In the genomic region with DNA sequence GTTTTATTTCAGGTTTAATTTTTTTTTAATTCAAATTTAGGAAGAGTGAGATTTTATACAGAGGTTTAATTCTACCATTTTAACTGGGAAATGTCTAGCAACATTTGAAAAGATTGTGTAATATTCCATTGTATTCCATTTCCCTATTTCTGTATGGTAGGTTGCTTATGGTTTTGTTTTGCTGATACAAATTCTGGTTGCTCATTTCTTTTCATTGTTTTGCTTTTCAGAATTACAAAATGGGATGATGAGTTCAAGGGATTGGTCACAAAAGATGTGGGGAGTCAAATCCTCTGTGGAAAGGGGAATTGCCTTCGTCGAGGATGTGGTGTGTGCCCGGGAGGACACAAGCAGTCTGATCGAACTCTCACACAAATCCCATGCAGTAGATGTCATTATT, we compare ENCODE assay signal across 24 cellular contexts. TPM values are rescaled to one million over a fixed set of nuclear protein-coding genes. Genes with fewer than 3 reads are reported as not detected.
DNase-seq lines count a peak whose midpoint lies in the region; ATAC-seq, FAIRE-seq and TF ChIP-seq lines count a peak whose summit lies in the region.
"Had no signal": no experiment of that assay in that cellular context is flagged by ENCODE, and none has a peak within 500 bp of the region (broad histone marks: within the 10 kb centered on the region; RNA-seq: fewer than 3 reads in every experiment).

No MANE protein-coding gene starts in this region.

- H3K79me2 ChIP-seq in PC-9 (ENCODE audit: low read depth): peaks cover 65% of the 10 kb centered on the region
- H3K79me2 ChIP-seq in HepG2 (ENCODE audit: insufficient read depth, low read length): no peaks in the 10 kb centered on the region

- no peak overlapping the region for H3K56ac ChIP-seq in IMR-90 (ENCODE audit: extremely low read depth, insufficient read depth, low read length)

- peaks cover 15% of the 10 kb centered on the region for H3F3A ChIP-seq in PC-9 (ENCODE audit: insufficient read depth, low read depth)

- H3K4ac ChIP-seq in IMR-90 (ENCODE audit: low read depth, low read length): no peak overlapping the region

- H3K36me3 Mint-ChIP-seq in T-helper 17 cell (ENCODE audit: low read depth): no peaks in the 10 kb centered on the region

- no peak overlapping the region for H4K5ac ChIP-seq in IMR-90 (ENCODE audit: low read depth, low read length)

- dilution Hi-C loops in IMR-90 (cut with HindIII; ENCODE audit: low sequenced_read_pairs, unreplicated experiment): no loop called here

- TF ChIP-seq POLR2A in IMR-90 (IDR thresholded peaks at IDR 0.05; ENCODE audit: low read depth, low read length): no peak
- no peak for TF ChIP-seq POLR2A in esophagus squamous epithelium (IDR thresholded peaks at IDR 0.05)
- TF ChIP-seq POLR2A in thyroid gland (IDR thresholded peaks at IDR 0.05): no peak
- TF ChIP-seq POLR2A in HepG2 (IDR thresholded peaks at IDR 0.05; ENCODE audit: insufficient read depth in 1 of 2, low read depth in 2 of 2, low read length in 2 of 2): no peak

- no peak overlapping the region for H2AFZ ChIP-seq in IMR-90 (replicated peaks; ENCODE audit: low read length, poor library complexity)
- no peak overlapping the region for H2AFZ ChIP-seq in PC-9
- H2AFZ ChIP-seq in HepG2 (ENCODE audit: low read length): no peak overlapping the region
- H2AFZ ChIP-seq: GM23248 had no signal

- TF ChIP-seq RAD21 in IMR-90 (IDR thresholded peaks at IDR 0.05; ENCODE audit: low read length) (no peak), HepG2 (CRISPR knock-in tag; IDR thresholded peaks at IDR 0.05) (no peak)

- no peaks in the 10 kb centered on the region for H3K36me3 ChIP-seq in IMR-90 (ENCODE audit: control insufficient read depth, insufficient read depth, low read length)
- H3K36me3 ChIP-seq in esophagus squamous epithelium: peaks cover 0 to 13% (median 0%) of the 10 kb centered on the region in 3 donors
- H3K36me3 ChIP-seq in thyroid gland: no peaks in the 10 kb centered on the region
- no peaks in the 10 kb centered on the region for H3K36me3 ChIP-seq in PC-9 (ENCODE audit: low read depth)
- H3K36me3 ChIP-seq in HepG2 (replicated peaks in 1 of 2; ENCODE audit: control insufficient read depth in 1 of 2, insufficient read depth in 2 of 2, low read length in 2 of 2): no peaks in the 10 kb centered on the region

- H3K9ac ChIP-seq in IMR-90 (ENCODE audit: low read depth, low read length) (no peak overlapping the region), HepG2 (ENCODE audit: insufficient read depth, low read depth, low read length) (no peak overlapping the region)
- H3K9ac ChIP-seq: GM23248 had no signal

- H3K18ac ChIP-seq in IMR-90 (ENCODE audit: low read depth, low read length): no peak overlapping the region

- H3K4me3 ChIP-seq in IMR-90 (ENCODE audit: insufficient read depth, low read depth, low read length) (no peak overlapping the region), esophagus squamous epithelium (peak overlapping the region in 1 of 4 donors; percentile 15), thyroid gland (replicated peaks in 1 of 3) (no peak overlapping the region), PC-9 (no peak overlapping the region), HepG2 (replicated peaks in 1 of 3; ENCODE audit: insufficient read depth in 1 of 3, low read depth in 2 of 3, low read length in 3 of 3) (no peak overlapping the region)
- H3K4me3 ChIP-seq: GM12878, GM23248 had no signal

- TF ChIP-seq EP300 in HepG2 (IDR thresholded peaks at IDR 0.05; ENCODE audit: low read depth in 2 of 2, low read length in 2 of 2) (no peak), HepG2 (CRISPR knock-in tag; IDR thresholded peaks at IDR 0.05; ENCODE audit: borderline replicate concordance) (no peak)

- H4K20me1 ChIP-seq in IMR-90 (ENCODE audit: insufficient read depth, low read length): no peaks in the 10 kb centered on the region
- H4K20me1 ChIP-seq in PC-9 (ENCODE audit: insufficient read depth): no peaks in the 10 kb centered on the region
- no peaks in the 10 kb centered on the region for H4K20me1 ChIP-seq in HepG2 (ENCODE audit: insufficient read depth, low read length)

- H3K9me1 ChIP-seq in IMR-90 (ENCODE audit: insufficient read depth, low read length): peaks cover 3% of the 10 kb centered on the region; the same call in 1 of the 2 replicates

- no peak overlapping the region for H2BK5ac ChIP-seq in IMR-90 (ENCODE audit: low read depth, low read length, poor library complexity, severe bottlenecking)

- DNase-seq in IMR-90 (no peak), T-helper 17 cell (no peak), esophagus squamous epithelium (lab: John Stamatoyannopoulos, UW) (no peak), thyroid gland (no peak), DMS53 (lab: John Stamatoyannopoulos, UW) (no peak), PC-9 (no peak), HepG2 (ENCODE audit: low spot score) (no peak), posterior vena cava (ENCODE audit: low spot score) (no peak)
- DNase-seq: CD4-positive, CD25-positive, alpha-beta regulatory T cell; COR-L47; DMS79 treated with DMSO at 0.1 percent for 48 hours; GM23248; H9; HFFc6; KBM-7; NCI-H1417; NCI-H187; NCI-H446; NCI-H526; OCI-M1; SHP77 had no signal

- H2AK5ac ChIP-seq in IMR-90 (ENCODE audit: low read depth, low read length): no peak overlapping the region

- no CpG with 5 or more reads among the region's 4 CpGs for WGBS in IMR-90 (ENCODE audit: extremely low coverage in 2 of 2, insufficient read length in 1 of 2), 2 experiments
- 56 to 60% methylated on average over 4 of the region's 4 CpGs for WGBS in esophagus squamous epithelium, 2 donors
- WGBS in thyroid gland, 2 donors: 93 to 94% methylated on average over 4 of the region's 4 CpGs
- 46% methylated on average over 4 of the region's 4 CpGs for WGBS in HepG2 (ENCODE audit: low lambda C conversion rate)

- no peak overlapping the region for H4K8ac ChIP-seq in IMR-90 (ENCODE audit: low read depth in 2 of 2, low read length in 2 of 2)

- H3K9me2 ChIP-seq in PC-9 (ENCODE audit: insufficient read depth): no peaks in the 10 kb centered on the region

- intact Hi-C loops in IMR-90 (cut with micrococcal nuclease) (no loop called here), esophagus squamous epithelium (cut with DNase I) (no loop called here), thyroid gland (cut with DNase I) (no loop called here), PC-9 (cut with micrococcal nuclease; ENCODE audit: unreplicated experiment) (no loop called here), HepG2 (cut with micrococcal nuclease; ENCODE audit: unreplicated experiment) (no loop called here), posterior vena cava (cut with DNase I) (loop anchor here in 1 of 2 donors (2.0 kb wide), 1 partner anchor 45 kb away; no protein-coding TSS in a partner anchor)

- H3K23ac ChIP-seq in IMR-90 (ENCODE audit: low read depth, low read length): no peak overlapping the region

- BruUV-seq in IMR-90 (replicated peaks; lab: Mats Ljungman, UMichigan): no TSS peak
- BruUV-seq in PC-9 (replicated peaks; lab: Mats Ljungman, UMichigan): no TSS peak
- BruUV-seq in HepG2 (replicated peaks; lab: Mats Ljungman, UMichigan): no TSS peak

- no peaks in the 10 kb centered on the region for H3K27me3 Mint-ChIP-seq in T-helper 17 cell
- H3K27me3 Mint-ChIP-seq: CD4-positive, CD25-positive, alpha-beta regulatory T cell had no signal

- no peak overlapping the region for H2BK120ac ChIP-seq in IMR-90 (ENCODE audit: low read depth, low read length)

- in situ Hi-C loops in IMR-90 (cut with MboI; ENCODE audit: low sequenced_read_pairs): no loop called here
- in situ Hi-C loops in HepG2 (cut with HindIII; ENCODE audit: extremely low pct_ligation_motif_present, low pct_unique_long_range_greater_than_20kb): no loop called here

- TF ChIP-seq CTCF in IMR-90 (conservative IDR thresholded peaks at IDR 0.05; ENCODE audit: low read depth, low read length) (no peak), esophagus squamous epithelium (IDR thresholded peaks at IDR 0.05) (no peak), thyroid gland (IDR thresholded peaks at IDR 0.05) (no peak), PC-9 (conservative IDR thresholded peaks at IDR 0.05) (no peak), HepG2 (CRISPR knock-in tag; IDR thresholded peaks at IDR 0.05) (no peak)

- H3K27me3 ChIP-seq in IMR-90 (ENCODE audit: control insufficient read depth, insufficient read depth, low read length) (no peaks in the 10 kb centered on the region), esophagus squamous epithelium (no peaks in the 10 kb centered on the region), thyroid gland (no peaks in the 10 kb centered on the region), PC-9 (ENCODE audit: insufficient read depth, low read depth) (no peaks in the 10 kb centered on the region), HepG2 (ENCODE audit: control insufficient read depth in 1 of 2, insufficient read depth in 2 of 2, low read length in 2 of 2) (no peaks in the 10 kb centered on the region)

- 0 out of 4 replicates have a peak, but pooled peaks cover 0 to 5% of the 10 kb centered on the region in 2 experiments for H3K79me1 ChIP-seq in IMR-90 (ENCODE audit: low read depth in 1 of 2, low read length in 2 of 2)

- H4K91ac ChIP-seq in IMR-90 (ENCODE audit: insufficient read depth, low read depth, low read length): no peak overlapping the region

- H2BK15ac ChIP-seq in IMR-90 (ENCODE audit: low read depth, low read length): no peak overlapping the region

- peaks cover 7% of the 10 kb centered on the region for H3K4me1 ChIP-seq in IMR-90 (ENCODE audit: control insufficient read depth, insufficient read depth, low read length)
- peaks cover 4 to 68% (median 29%) of the 10 kb centered on the region in 3 donors for H3K4me1 ChIP-seq in esophagus squamous epithelium
- peaks cover 41 to 42% of the 10 kb centered on the region in 2 donors for H3K4me1 ChIP-seq in thyroid gland
- peaks cover 30% of the 10 kb centered on the region for H3K4me1 ChIP-seq in PC-9 (replicated peaks; ENCODE audit: insufficient read depth)
- H3K4me1 ChIP-seq in HepG2 (ENCODE audit: insufficient read depth, low read length): no peaks in the 10 kb centered on the region

- no peak overlapping the region for H3K4me2 ChIP-seq in IMR-90 (ENCODE audit: low read depth, low read length)
- H3K4me2 ChIP-seq in PC-9: no peak overlapping the region
- H3K4me2 ChIP-seq in HepG2 (ENCODE audit: low read depth, low read length): no peak overlapping the region

- H2BK20ac ChIP-seq in IMR-90 (ENCODE audit: low read depth, low read length): no peak overlapping the region

- H3K4me1 Mint-ChIP-seq in T-helper 17 cell: peaks cover 50% of the 10 kb centered on the region
- H3K4me1 Mint-ChIP-seq: B cell had no signal

- CTCF ChIA-PET in IMR-90 (lab: Yijun Ruan, JAX) (no interaction called here), PC-9 (lab: Charles Lee) (no interaction called here), HepG2 (lab: Yijun Ruan, JAX; ENCODE audit: low intra/inter-chr PET ratio, low total read pairs) (no interaction called here)

- POLR2A ChIA-PET in IMR-90 (lab: Charles Lee; ENCODE audit: unreplicated experiment) (no interaction called here), PC-9 (lab: Charles Lee; ENCODE audit: unreplicated experiment) (no interaction called here), HepG2 (lab: Yijun Ruan, JAX) (no interaction called here)

- no peak overlapping the region for H3K14ac ChIP-seq in IMR-90 (replicated peaks; ENCODE audit: low read depth, low read length)

- peak overlapping the region; percentile 6 for H3K27ac Mint-ChIP-seq in T-helper 17 cell
- H3K27ac Mint-ChIP-seq: B cell, H9, HFFc6 had no signal

- no peaks in the 10 kb centered on the region for H3K9me3 ChIP-seq in IMR-90 (ENCODE audit: control insufficient read depth, insufficient read depth, low read length)
- H3K9me3 ChIP-seq in T-helper 17 cell (ENCODE audit: control insufficient read depth, low read length, poor library complexity, severe bottlenecking): no peaks in the 10 kb centered on the region
- H3K9me3 ChIP-seq in esophagus squamous epithelium: no peaks in the 10 kb centered on the region
- no peaks in the 10 kb centered on the region for H3K9me3 ChIP-seq in thyroid gland
- H3K9me3 ChIP-seq in PC-9 (ENCODE audit: insufficient read depth, low read depth): no peaks in the 10 kb centered on the region; the same call in 1 of the 2 replicates
- H3K9me3 ChIP-seq in HepG2 (ENCODE audit: low read length): no peaks in the 10 kb centered on the region

- FAIRE-seq in HepG2 (lab: Jason Lieb, UNC): no peak
- FAIRE-seq: A204.1, GM12878 had no signal

- H3K4me3 Mint-ChIP-seq in T-helper 17 cell: no peak overlapping the region
- H3K4me3 Mint-ChIP-seq: B cell, H9, HFFc6 had no signal

- no peak overlapping the region for H2AK9ac ChIP-seq in IMR-90 (replicated peaks; ENCODE audit: low read depth, low read length, poor library complexity)

- H3K27ac ChIP-seq in IMR-90 (ENCODE audit: insufficient read depth, low read length) (no peak overlapping the region), esophagus squamous epithelium (peak overlapping the region; percentile 76 to 85 (median 79)), thyroid gland (peak overlapping the region; percentile 85 to 88 (median 85)), PC-9 (no peak overlapping the region), HepG2 (ENCODE audit: extremely low read length, insufficient read depth, low read length) (no peak overlapping the region)
- H3K27ac ChIP-seq: GM23248 had no signal

- no peak for ATAC-seq in IMR-90 (ENCODE audit: low read depth)
- ATAC-seq in T-helper 17 cell: no peak
- ATAC-seq in HepG2: no peak

RNA-seq across cellular contexts. Expression of gene SLCO3A1, which starts 18.3 kb away (rescaled TPM):
- 2.2 and 4.7 TPM in 2 replicates for total RNA-seq in IMR-90 (2012; rRNA removed)
- polyA plus RNA-seq in IMR-90 (2012; rRNA removed): 8.1 and 11.2 TPM in 2 replicates
- 7.8 and 11.2 TPM in 2 replicates for polyA plus RNA-seq in IMR-90 (2012; cell fraction: cytosol; rRNA removed)
- polyA plus RNA-seq in IMR-90 (2012; cell fraction: nucleus; rRNA removed; ENCODE audit: low replicate concordance): 7.1 and 8.5 TPM in 2 replicates
- 10 to 100 TPM; 55.9 to 65.1 TPM for total RNA-seq in T-helper 17 cell
- 10 to 100 TPM; 10.9 to 18.1 (median 14.2) TPM for total RNA-seq in esophagus squamous epithelium
- 10 to 100 TPM; 23.3 to 31.4 (median 28.0) TPM for total RNA-seq in thyroid gland
- 37.8 and 50.0 TPM in 2 replicates for total RNA-seq in PC-9 (2021)
- 0.02 TPM in 1 of 2 replicates, not detected in the other for total RNA-seq in HepG2 (2016; rRNA removed; fragmentation: Illumina TruSeq; extraction: Trizol)
- total RNA-seq in HepG2 (2016; cell fraction: cytosol; rRNA removed; fragmentation: Illumina TruSeq; extraction: Trizol; ENCODE audit: low read depth): 0.09 and 0.10 TPM in 2 replicates
- total RNA-seq in HepG2 (2016; cell fraction: insoluble cytoplasmic fraction; rRNA removed; fragmentation: Illumina TruSeq; extraction: Trizol): not detected in 2 replicates
- 0.03 TPM in 1 of 2 replicates, not detected in the other for total RNA-seq in HepG2 (2016; cell fraction: membrane; rRNA removed; fragmentation: Illumina TruSeq; extraction: Trizol)
- not detected in 2 replicates for total RNA-seq in HepG2 (2016; cell fraction: nucleus; rRNA removed; fragmentation: Illumina TruSeq; extraction: Trizol)
- polyA plus RNA-seq in HepG2 (2011; rRNA removed): not detected in 2 replicates
- polyA plus RNA-seq in HepG2 (2011; cell fraction: cytosol; rRNA removed): not detected in 2 replicates
- polyA plus RNA-seq in HepG2 (2011; cell fraction: nucleus; rRNA removed): not detected in 2 replicates
- not detected in 2 replicates for polyA plus RNA-seq in HepG2 (2012)
- not detected in 2 replicates for polyA plus RNA-seq in HepG2 (2016; cell fraction: cytosol; fragmentation: Illumina TruSeq; extraction: Trizol; ENCODE audit: low read depth)
- not detected in 2 replicates for polyA plus RNA-seq in HepG2 (2016; cell fraction: insoluble cytoplasmic fraction; fragmentation: Illumina TruSeq; extraction: Trizol; ENCODE audit: low read depth)
- not detected in 2 replicates for polyA plus RNA-seq in HepG2 (2016; cell fraction: membrane; fragmentation: Illumina TruSeq; extraction: Trizol; ENCODE audit: low read depth)
- polyA plus RNA-seq in HepG2 (2016; cell fraction: nucleus; fragmentation: Illumina TruSeq; extraction: Trizol; ENCODE audit: insufficient read depth, low read depth): not detected in 2 replicates
- polyA minus RNA-seq in HepG2 (2011; rRNA and poly(A)+ RNA removed; ENCODE audit: low replicate concordance): 97.9 TPM in 1 of 2 replicates, not detected in the other
- not detected in 2 replicates for polyA minus RNA-seq in HepG2 (2011; cell fraction: cytosol; rRNA and poly(A)+ RNA removed)
- not detected in 2 replicates for polyA minus RNA-seq in HepG2 (2011; cell fraction: nucleus; rRNA and poly(A)+ RNA removed)
- total RNA-seq in posterior vena cava: 10 to 100 TPM; 26.6 to 27.7 TPM

Comparison
In these comparisons a context has a peak if more than half of its experiments do, and no peak if none do; other contexts are left out.
1. H3K27ac ChIP-seq: peak in esophagus squamous epithelium (4 of 4) and thyroid gland (3 of 3); none in IMR-90 (single experiment), PC-9 (single experiment) and HepG2 (single experiment).